1 cellular context compared by ENCODE assay signal in the genomic region with DNA sequence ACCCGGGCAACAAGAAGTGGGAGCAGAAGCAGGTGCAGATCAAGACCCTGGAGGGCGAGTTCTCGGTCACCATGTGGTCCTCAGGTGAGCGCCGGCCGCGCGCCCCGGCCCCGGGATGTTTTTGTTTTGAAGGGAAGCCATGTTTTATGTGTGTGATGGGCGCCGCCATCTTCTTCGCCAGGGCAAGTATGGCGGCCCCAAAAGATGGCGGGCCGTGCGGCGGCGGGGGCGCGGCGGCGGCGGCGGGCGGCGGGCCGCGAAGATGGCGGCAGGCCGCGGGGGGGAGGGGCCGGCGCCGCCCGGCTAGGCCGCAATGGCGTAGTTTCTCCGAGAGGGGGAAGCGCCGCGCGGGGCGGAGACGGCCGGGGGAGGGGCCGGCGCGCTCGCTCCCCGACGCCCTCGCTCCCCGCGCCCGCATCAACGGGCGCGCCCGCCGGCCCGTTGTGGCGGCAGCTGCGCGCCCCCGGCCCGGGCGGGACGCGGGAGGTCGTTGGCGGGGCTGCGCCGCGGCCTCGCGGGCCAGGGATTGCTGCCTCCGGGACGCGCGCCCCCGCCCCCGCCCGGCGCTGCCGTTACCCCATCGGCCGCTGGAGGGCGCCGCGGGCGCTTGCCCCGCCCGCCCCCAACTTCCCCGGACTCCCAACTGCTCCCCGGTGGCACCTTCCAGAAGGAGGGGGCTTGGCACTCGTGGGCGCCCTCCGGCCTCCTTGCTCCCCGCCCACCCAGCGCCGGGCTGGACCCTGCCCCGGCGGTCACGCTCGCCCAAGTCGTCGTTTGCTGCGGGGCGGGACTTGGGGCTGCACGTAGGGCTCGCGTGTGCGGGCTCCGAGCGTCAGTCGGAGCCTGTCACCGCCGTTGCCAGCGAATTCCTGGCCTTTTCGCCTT.
TF ChIP-seq lines count a peak whose summit lies in the region.

No MANE protein-coding gene starts in this region.

TF ChIP-seq in SK-N-SH treated with all-trans-retinoic acid at 6 μM for 48 hours, 23 proteins besides CTCF, POLR2A, EP300 and RAD21 (continued from another document):
- TF ChIP-seq, protein P1, sequence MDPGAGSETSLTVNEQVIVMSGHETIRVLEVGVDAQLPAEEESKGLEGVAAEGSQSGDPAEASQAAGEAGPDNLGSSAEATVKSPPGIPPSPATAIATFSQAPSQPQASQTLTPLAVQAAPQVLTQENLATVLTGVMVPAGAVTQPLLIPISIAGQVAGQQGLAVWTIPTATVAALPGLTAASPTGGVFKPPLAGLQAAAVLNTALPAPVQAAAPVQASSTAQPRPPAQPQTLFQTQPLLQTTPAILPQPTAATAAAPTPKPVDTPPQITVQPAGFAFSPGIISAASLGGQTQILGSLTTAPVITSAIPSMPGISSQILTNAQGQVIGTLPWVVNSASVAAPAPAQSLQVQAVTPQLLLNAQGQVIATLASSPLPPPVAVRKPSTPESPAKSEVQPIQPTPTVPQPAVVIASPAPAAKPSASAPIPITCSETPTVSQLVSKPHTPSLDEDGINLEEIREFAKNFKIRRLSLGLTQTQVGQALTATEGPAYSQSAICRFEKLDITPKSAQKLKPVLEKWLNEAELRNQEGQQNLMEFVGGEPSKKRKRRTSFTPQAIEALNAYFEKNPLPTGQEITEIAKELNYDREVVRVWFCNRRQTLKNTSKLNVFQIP (CRISPR knock-in tag; IDR thresholded peaks at IDR 0.05; ENCODE audit: borderline replicate concordance, low read depth) = no peak
- TF ChIP-seq BACH2 (CRISPR knock-in tag; IDR thresholded peaks at IDR 0.05; ENCODE audit: borderline replicate concordance) (no peak), ZFP3 (CRISPR knock-in tag; IDR thresholded peaks at IDR 0.05) (no peak), RARB (CRISPR knock-in tag; IDR thresholded peaks at IDR 0.05) (no peak), ZC3H10 (CRISPR knock-in tag; IDR thresholded peaks at IDR 0.05) (no peak), ESRRG (CRISPR knock-in tag; IDR thresholded peaks at IDR 0.05) (no peak), CSDC2 (CRISPR knock-in tag; IDR thresholded peaks at IDR 0.05) (no peak), PPARA (CRISPR knock-in tag; IDR thresholded peaks at IDR 0.05; ENCODE audit: borderline replicate concordance) (no peak), OSR1 (CRISPR knock-in tag; IDR thresholded peaks at IDR 0.05) (no peak), ZNF8 (CRISPR knock-in tag; IDR thresholded peaks at IDR 0.05) (no peak)
- TF ChIP-seq, protein P2, sequence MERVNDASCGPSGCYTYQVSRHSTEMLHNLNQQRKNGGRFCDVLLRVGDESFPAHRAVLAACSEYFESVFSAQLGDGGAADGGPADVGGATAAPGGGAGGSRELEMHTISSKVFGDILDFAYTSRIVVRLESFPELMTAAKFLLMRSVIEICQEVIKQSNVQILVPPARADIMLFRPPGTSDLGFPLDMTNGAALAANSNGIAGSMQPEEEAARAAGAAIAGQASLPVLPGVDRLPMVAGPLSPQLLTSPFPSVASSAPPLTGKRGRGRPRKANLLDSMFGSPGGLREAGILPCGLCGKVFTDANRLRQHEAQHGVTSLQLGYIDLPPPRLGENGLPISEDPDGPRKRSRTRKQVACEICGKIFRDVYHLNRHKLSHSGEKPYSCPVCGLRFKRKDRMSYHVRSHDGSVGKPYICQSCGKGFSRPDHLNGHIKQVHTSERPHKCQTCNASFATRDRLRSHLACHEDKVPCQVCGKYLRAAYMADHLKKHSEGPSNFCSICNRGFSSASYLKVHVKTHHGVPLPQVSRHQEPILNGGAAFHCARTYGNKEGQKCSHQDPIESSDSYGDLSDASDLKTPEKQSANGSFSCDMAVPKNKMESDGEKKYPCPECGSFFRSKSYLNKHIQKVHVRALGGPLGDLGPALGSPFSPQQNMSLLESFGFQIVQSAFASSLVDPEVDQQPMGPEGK (CRISPR knock-in tag; IDR thresholded peaks at IDR 0.05; ENCODE audit: borderline replicate concordance) = peak; percentile 55; the same call in 1 of the 2 replicates
- TF ChIP-seq, protein P3, sequence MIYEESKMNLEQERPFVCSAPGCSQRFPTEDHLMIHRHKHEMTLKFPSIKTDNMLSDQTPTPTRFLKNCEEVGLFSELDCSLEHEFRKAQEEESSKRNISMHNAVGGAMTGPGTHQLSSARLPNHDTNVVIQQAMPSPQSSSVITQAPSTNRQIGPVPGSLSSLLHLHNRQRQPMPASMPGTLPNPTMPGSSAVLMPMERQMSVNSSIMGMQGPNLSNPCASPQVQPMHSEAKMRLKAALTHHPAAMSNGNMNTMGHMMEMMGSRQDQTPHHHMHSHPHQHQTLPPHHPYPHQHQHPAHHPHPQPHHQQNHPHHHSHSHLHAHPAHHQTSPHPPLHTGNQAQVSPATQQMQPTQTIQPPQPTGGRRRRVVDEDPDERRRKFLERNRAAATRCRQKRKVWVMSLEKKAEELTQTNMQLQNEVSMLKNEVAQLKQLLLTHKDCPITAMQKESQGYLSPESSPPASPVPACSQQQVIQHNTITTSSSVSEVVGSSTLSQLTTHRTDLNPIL (CRISPR knock-in tag; IDR thresholded peaks at IDR 0.05; ENCODE audit: low read depth) = no peak
